In the genomic region with DNA sequence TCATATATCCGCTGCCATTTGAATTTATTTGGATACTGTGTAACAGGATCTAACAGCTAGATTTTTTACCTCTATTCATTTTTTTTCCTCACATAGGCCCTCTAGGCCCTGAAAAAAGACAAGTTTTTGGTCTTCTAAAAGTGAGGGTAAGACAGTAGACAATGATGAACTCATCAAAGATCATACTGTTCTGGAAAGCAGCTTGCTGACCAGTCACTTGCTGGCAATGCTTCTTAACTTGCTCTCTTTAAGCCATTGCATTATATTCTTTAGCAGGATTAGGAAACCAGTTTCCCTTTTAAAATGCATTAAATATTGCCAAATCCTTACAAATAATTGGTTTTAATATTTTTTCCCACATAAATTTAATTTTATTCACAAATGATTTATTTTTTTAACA, we compare ENCODE assay signal across 1 cellular context.
TF ChIP-seq lines count a peak whose summit lies in the region.

No MANE protein-coding gene starts in this region.

TF ChIP-seq in SK-N-SH treated with all-trans-retinoic acid at 6 μM for 48 hours, 23 proteins besides CTCF, POLR2A, EP300 and RAD21 (continued from another document):
- TF ChIP-seq TSHZ2 (CRISPR knock-in tag; IDR thresholded peaks at IDR 0.05) (no peak), PPARA (CRISPR knock-in tag; IDR thresholded peaks at IDR 0.05; ENCODE audit: borderline replicate concordance) (no peak), ZNF8 (CRISPR knock-in tag; IDR thresholded peaks at IDR 0.05) (no peak), ZFP3 (CRISPR knock-in tag; IDR thresholded peaks at IDR 0.05) (no peak), CSRNP3 (CRISPR knock-in tag; IDR thresholded peaks at IDR 0.05) (no peak), CSDC2 (CRISPR knock-in tag; IDR thresholded peaks at IDR 0.05) (no peak), ISL1 (CRISPR knock-in tag; IDR thresholded peaks at IDR 0.05) (no peak), GLIS3 (CRISPR knock-in tag; IDR thresholded peaks at IDR 0.05) (no peak), RARB (CRISPR knock-in tag; IDR thresholded peaks at IDR 0.05) (no peak), TCF4 (CRISPR knock-in tag; IDR thresholded peaks at IDR 0.05; ENCODE audit: borderline replicate concordance) (no peak)
- TF ChIP-seq, protein P1, sequence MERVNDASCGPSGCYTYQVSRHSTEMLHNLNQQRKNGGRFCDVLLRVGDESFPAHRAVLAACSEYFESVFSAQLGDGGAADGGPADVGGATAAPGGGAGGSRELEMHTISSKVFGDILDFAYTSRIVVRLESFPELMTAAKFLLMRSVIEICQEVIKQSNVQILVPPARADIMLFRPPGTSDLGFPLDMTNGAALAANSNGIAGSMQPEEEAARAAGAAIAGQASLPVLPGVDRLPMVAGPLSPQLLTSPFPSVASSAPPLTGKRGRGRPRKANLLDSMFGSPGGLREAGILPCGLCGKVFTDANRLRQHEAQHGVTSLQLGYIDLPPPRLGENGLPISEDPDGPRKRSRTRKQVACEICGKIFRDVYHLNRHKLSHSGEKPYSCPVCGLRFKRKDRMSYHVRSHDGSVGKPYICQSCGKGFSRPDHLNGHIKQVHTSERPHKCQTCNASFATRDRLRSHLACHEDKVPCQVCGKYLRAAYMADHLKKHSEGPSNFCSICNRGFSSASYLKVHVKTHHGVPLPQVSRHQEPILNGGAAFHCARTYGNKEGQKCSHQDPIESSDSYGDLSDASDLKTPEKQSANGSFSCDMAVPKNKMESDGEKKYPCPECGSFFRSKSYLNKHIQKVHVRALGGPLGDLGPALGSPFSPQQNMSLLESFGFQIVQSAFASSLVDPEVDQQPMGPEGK (CRISPR knock-in tag; IDR thresholded peaks at IDR 0.05; ENCODE audit: borderline replicate concordance), result no peak
